Comparison of ENCODE assay signal across 1 cellular context in the genomic region with DNA sequence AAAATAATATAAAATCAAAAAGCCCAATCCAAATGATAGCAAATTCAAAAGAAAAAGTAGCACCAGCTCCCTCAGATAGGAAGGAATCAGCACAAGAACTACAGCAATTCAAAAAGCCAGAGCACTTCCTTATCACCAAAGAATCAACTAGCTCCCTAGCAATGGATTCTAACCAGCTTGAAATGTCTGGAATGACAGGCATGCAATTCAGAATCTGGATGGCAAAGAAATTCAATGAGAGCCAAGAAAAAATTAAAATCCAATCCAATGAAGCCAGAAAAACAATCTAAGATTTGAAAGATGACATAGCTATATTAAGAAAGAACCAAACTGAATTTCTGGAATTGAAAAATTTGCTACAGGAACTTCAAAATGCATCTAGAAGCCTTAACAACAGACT.
A peak's percentile ranks its signal among the peaks of the same experiment; 100 is the strongest.
TF ChIP-seq lines count a peak whose summit lies in the region.

No MANE protein-coding gene starts in this region.

TF ChIP-seq in H1, 55 proteins besides CTCF, POLR2A, EP300 and RAD21:
- peak; percentile 76 for TF ChIP-seq TEAD4 (IDR thresholded peaks at IDR 0.05; ENCODE audit: low read depth, low read length)
- TF ChIP-seq, protein P1, sequence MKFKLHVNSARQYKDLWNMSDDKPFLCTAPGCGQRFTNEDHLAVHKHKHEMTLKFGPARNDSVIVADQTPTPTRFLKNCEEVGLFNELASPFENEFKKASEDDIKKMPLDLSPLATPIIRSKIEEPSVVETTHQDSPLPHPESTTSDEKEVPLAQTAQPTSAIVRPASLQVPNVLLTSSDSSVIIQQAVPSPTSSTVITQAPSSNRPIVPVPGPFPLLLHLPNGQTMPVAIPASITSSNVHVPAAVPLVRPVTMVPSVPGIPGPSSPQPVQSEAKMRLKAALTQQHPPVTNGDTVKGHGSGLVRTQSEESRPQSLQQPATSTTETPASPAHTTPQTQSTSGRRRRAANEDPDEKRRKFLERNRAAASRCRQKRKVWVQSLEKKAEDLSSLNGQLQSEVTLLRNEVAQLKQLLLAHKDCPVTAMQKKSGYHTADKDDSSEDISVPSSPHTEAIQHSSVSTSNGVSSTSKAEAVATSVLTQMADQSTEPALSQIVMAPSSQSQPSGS (IDR thresholded peaks at IDR 0.05; ENCODE audit: low read length): no peak
